Comparison of ENCODE assay signal across 9 cellular contexts in the genomic region with DNA sequence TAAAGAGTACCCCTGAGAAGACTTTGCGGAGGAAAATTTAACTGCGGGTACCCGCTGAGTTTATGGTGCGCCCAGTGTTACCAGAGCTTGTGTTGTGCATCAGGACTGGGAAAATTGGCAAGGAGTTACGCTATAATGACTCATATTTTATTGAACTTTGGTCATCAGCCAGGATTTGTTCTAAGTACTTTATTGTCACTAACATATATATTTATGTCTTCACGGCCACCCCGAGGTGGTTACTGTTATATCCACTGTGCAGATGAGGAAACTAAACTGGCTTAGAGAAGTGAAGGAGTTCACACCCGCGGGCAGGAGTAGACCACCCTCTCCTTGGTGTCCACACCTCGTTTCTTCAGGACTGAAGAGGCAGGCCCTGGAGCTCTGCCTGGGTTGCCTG. TPM values are rescaled to one million over a fixed set of nuclear protein-coding genes. Genes with fewer than 3 reads are reported as not detected.
A peak's percentile ranks its signal among the peaks of the same experiment; 100 is the strongest.
DNase-seq lines count a peak whose midpoint lies in the region; ATAC-seq and TF ChIP-seq lines count a peak whose summit lies in the region.
"Had no signal": no experiment of that assay in that cellular context is flagged by ENCODE, and none has a peak within 500 bp of the region (broad histone marks: within the 10 kb centered on the region; RNA-seq: fewer than 3 reads in every experiment).

No MANE protein-coding gene starts in this region.

- no peaks in the 10 kb centered on the region for H3K79me2 ChIP-seq in PC-3 (ENCODE audit: low read length)

- H3K4me3 Mint-ChIP-seq in activated CD4-positive, alpha-beta T cell treated with anti-CD3 and anti-CD28 coated beads for 36 hours = peak overlapping the region; percentile 79

- no TSS peak for BruUV-seq in PC-3 (replicated peaks; lab: Mats Ljungman, UMichigan)

- H3K9me2 ChIP-seq in PC-3 (replicated peaks; ENCODE audit: low read length) = no peaks in the 10 kb centered on the region

- no peaks in the 10 kb centered on the region for H3F3A ChIP-seq in PC-3 (ENCODE audit: low read length, unreplicated experiment)

- peak overlapping the region; percentile 75 for H2BK15ac ChIP-seq in mesenchymal stem cell (ENCODE audit: low read depth, poor library complexity, severe bottlenecking)

- CTCF ChIA-PET in activated CD4-positive, alpha-beta T cell treated with anti-CD3 and anti-CD28 coated beads for 36 hours (lab: Charles Lee) = interaction anchor here (0.6 to 9.6 kb wide), 7 partner anchors 15 to 220 kb away, joined by 3 to 74 read pairs (median 3); a partner anchor contains a TSS
- CTCF ChIA-PET in PC-3 (lab: Charles Lee) = interaction anchor here (0.7 to 1.5 kb wide), 2 partner anchors 27 to 482 kb away, joined by 4 to 5 read pairs; no protein-coding TSS in a partner anchor

- H2BK120ac ChIP-seq in mesenchymal stem cell (ENCODE audit: low read depth, low read length) = peak overlapping the region; percentile 52

- H3K18ac ChIP-seq in mesenchymal stem cell (ENCODE audit: low read depth in 1 of 2, low read length in 2 of 2) = peak overlapping the region; percentile 85 to 95

- H3K14ac ChIP-seq in mesenchymal stem cell (ENCODE audit: low read length in 2 of 2) = peak overlapping the region in 1 of 2 experiments; percentile 55

- in situ Hi-C loops in GM13976 (cut with MboI; ENCODE audit: low sequenced_read_pairs, unreplicated experiment) = no loop called here

- TF ChIP-seq POLR2A in uterus (IDR thresholded peaks at IDR 0.05) = no peak

- peaks cover 2% of the 10 kb centered on the region for H3K79me1 ChIP-seq in mesenchymal stem cell (replicated peaks; ENCODE audit: low read length, poor library complexity, severe bottlenecking)

- peaks cover 22% of the 10 kb centered on the region for H3K4me1 Mint-ChIP-seq in activated CD4-positive, alpha-beta T cell treated with anti-CD3 and anti-CD28 coated beads for 36 hours

- H3K23ac ChIP-seq in mesenchymal stem cell (ENCODE audit: low read length in 2 of 2) = peak overlapping the region in 1 of 2 experiments; percentile 56

- H3K4me1 ChIP-seq in PC-3 (ENCODE audit: insufficient read depth, low read length) = peaks cover 13% of the 10 kb centered on the region
- H3K4me1 ChIP-seq in mesenchymal stem cell (ENCODE audit: control insufficient read depth, insufficient read depth, low read depth, low read length) = peaks cover 5% of the 10 kb centered on the region
- peaks cover 0 to 5% of the 10 kb centered on the region in 2 donors for H3K4me1 ChIP-seq in uterus

- H3K9me3 ChIP-seq in PC-3 (ENCODE audit: low read length) (no peaks in the 10 kb centered on the region), mesenchymal stem cell (ENCODE audit: control insufficient read depth, low read length) (no peaks in the 10 kb centered on the region), uterus (no peaks in the 10 kb centered on the region)

- TF ChIP-seq CTCF in PC-3 (conservative IDR thresholded peaks at IDR 0.05; ENCODE audit: low read depth, low read length) (no peak), uterus (IDR thresholded peaks at IDR 0.05) (no peak), GM13976 (IDR thresholded peaks at IDR 0.05; ENCODE audit: borderline replicate concordance, control extremely low read depth, extremely low read depth, insufficient read depth, missing control alignments) (no peak)

- H4K91ac ChIP-seq in mesenchymal stem cell (ENCODE audit: low read length) = no peak overlapping the region

- H3K9me3 Mint-ChIP-seq in activated CD4-positive, alpha-beta T cell treated with anti-CD3 and anti-CD28 coated beads for 36 hours (ENCODE audit: low read depth) = no peaks in the 10 kb centered on the region

- intact Hi-C loops in activated CD4-positive, alpha-beta T cell treated with anti-CD3 and anti-CD28 coated beads for 36 hours (cut with DNase I, micrococcal nuclease) = loop anchor here (1.0 to 5.0 kb wide), 6 partner anchors 28 to 708 kb away; a partner anchor contains a TSS
- intact Hi-C loops in PC-3 (cut with micrococcal nuclease) = no loop called here
- intact Hi-C loops in uterus (cut with DNase I; ENCODE audit: low total_unique reads) = no loop called here

- H3K4ac ChIP-seq in mesenchymal stem cell (ENCODE audit: low read depth in 1 of 2, low read length in 2 of 2) = peak overlapping the region in 1 of 2 experiments; percentile 55

- H3K9ac ChIP-seq in PC-3 (ENCODE audit: low read length) (peak overlapping the region; percentile 94), mesenchymal stem cell (ENCODE audit: low read length) (peak overlapping the region; percentile 95)

- WGBS in mesenchymal stem cell = 54% methylated on average over 9 of the region's 10 CpGs

- DNase-seq in activated CD4-positive, alpha-beta T cell treated with anti-CD3 and anti-CD28 coated beads for 36 hours = no peak
- no peak for DNase-seq in activated CD4-positive, alpha-beta T cell treated with anti-CD3 and anti-CD28 coated beads, Interleukin-2, amount 50 U/mL, for 1 hour
- DNase-seq in PC-3 (peak; percentile 89), dedifferentiated amniotic fluid mesenchymal stem cell (ENCODE audit: extremely low spot score) (peak; percentile 32), mesenchymal stem cell (peak; percentile 72), uterus (peak; percentile 21 to 25), GM13976 (ENCODE audit: low spot score) (no peak)

- peak overlapping the region; percentile 100 for H4K8ac ChIP-seq in mesenchymal stem cell (ENCODE audit: low read length)

- no peak for ATAC-seq in activated CD4-positive, alpha-beta T cell treated with anti-CD3 and anti-CD28 coated beads for 36 hours
- peak; percentile 61 for ATAC-seq in PC-3
- ATAC-seq in GM21717 (IDR thresholded peaks at IDR 0.05; ENCODE audit: unreplicated experiment) = no peak

- H3K27me3 Mint-ChIP-seq in activated CD4-positive, alpha-beta T cell treated with anti-CD3 and anti-CD28 coated beads for 36 hours = no peaks in the 10 kb centered on the region

- peak overlapping the region; percentile 90 for H3K27ac Mint-ChIP-seq in activated CD4-positive, alpha-beta T cell treated with anti-CD3 and anti-CD28 coated beads for 36 hours

- peaks cover 4% of the 10 kb centered on the region for H3K36me3 Mint-ChIP-seq in activated CD4-positive, alpha-beta T cell treated with anti-CD3 and anti-CD28 coated beads for 36 hours (ENCODE audit: low read depth)

- H3K4me2 ChIP-seq in PC-3 (ENCODE audit: low read length) = peak overlapping the region; percentile 91
- peak overlapping the region; percentile 71 for H3K4me2 ChIP-seq in mesenchymal stem cell (ENCODE audit: low read length, poor library complexity, severe bottlenecking)

- no peak overlapping the region for H2BK5ac ChIP-seq in mesenchymal stem cell (ENCODE audit: low read depth, low read length, poor library complexity, severe bottlenecking)

- H2AFZ ChIP-seq in PC-3 (ENCODE audit: low read length) = peak overlapping the region; percentile 90
- H2AFZ ChIP-seq in mesenchymal stem cell (ENCODE audit: low read depth, low read length) = peak overlapping the region; percentile 87

- H3K4me3 ChIP-seq in PC-3 (ENCODE audit: low read length) (peak overlapping the region; percentile 84), mesenchymal stem cell (ENCODE audit: insufficient read depth in 1 of 2, low read depth in 1 of 2, low read length in 2 of 2) (peak overlapping the region; percentile 60 to 81), uterus (peak overlapping the region; percentile 57 to 75)

- H3K27me3 ChIP-seq in PC-3 (ENCODE audit: low read length) = no peaks in the 10 kb centered on the region
- no peaks in the 10 kb centered on the region for H3K27me3 ChIP-seq in mesenchymal stem cell (ENCODE audit: control insufficient read depth in 1 of 2, insufficient read depth in 1 of 2, low read length in 2 of 2)
- no peaks in the 10 kb centered on the region for H3K27me3 ChIP-seq in uterus

- H4K20me1 ChIP-seq in PC-3 (ENCODE audit: low read length) = no peaks in the 10 kb centered on the region; the same call in 1 of the 2 replicates

- POLR2A ChIA-PET in activated CD4-positive, alpha-beta T cell treated with anti-CD3 and anti-CD28 coated beads for 36 hours (lab: Charles Lee) = no interaction called here
- POLR2A ChIA-PET in PC-3 (lab: Charles Lee; ENCODE audit: unreplicated experiment) = interaction anchor here (0.7 kb wide), 1 partner anchor 440 kb away, joined by 4 read pairs; no protein-coding TSS in a partner anchor

- H3K36me3 ChIP-seq in PC-3 (ENCODE audit: low read depth, low read length) = no peaks in the 10 kb centered on the region
- peaks cover 4 to 37% of the 10 kb centered on the region in 2 experiments for H3K36me3 ChIP-seq in mesenchymal stem cell (ENCODE audit: control insufficient read depth in 1 of 2, insufficient read depth in 2 of 2, low read depth in 1 of 2, low read length in 2 of 2)
- H3K36me3 ChIP-seq in uterus = no peaks in the 10 kb centered on the region

- no peak overlapping the region for H2AK5ac ChIP-seq in mesenchymal stem cell (ENCODE audit: low read length, severe bottlenecking)

- peak overlapping the region in 1 of 2 experiments; percentile 13 for H2BK12ac ChIP-seq in mesenchymal stem cell (ENCODE audit: low read length in 2 of 2)

- H3K27ac ChIP-seq in PC-3 (ENCODE audit: low read length) (peak overlapping the region; percentile 79), mesenchymal stem cell (ENCODE audit: low read length, poor library complexity, severe bottlenecking) (no peak overlapping the region), uterus (peak overlapping the region; percentile 95 to 98)

RNA-seq across cellular contexts. Expression of a gene that starts 0.7 kb away (rescaled TPM):
- total RNA-seq in activated CD4-positive, alpha-beta T cell treated with anti-CD3 and anti-CD28 coated beads for 36 hours = 1 to 10 TPM; 6.6 to 7.2 TPM
- total RNA-seq in PC-3 (2014; rRNA removed) = 3.8 and 7.5 TPM in 2 replicates
- polyA plus RNA-seq in mesenchymal stem cell (2013, experiment 1 of 2) = 7.4 TPM
- polyA plus RNA-seq in mesenchymal stem cell (2013, experiment 2 of 2) = 7.0 TPM
- total RNA-seq in uterus = 10 to 100 TPM; 13.1 to 49.4 (median 27.0) TPM

RNA-seq across cellular contexts. Expression of a gene that starts 19.0 kb away (rescaled TPM):
- total RNA-seq in activated CD4-positive, alpha-beta T cell treated with anti-CD3 and anti-CD28 coated beads for 36 hours = not detected
- total RNA-seq in PC-3 (2014; rRNA removed) (not detected in 2 replicates), uterus (not detected)
- not detected for polyA plus RNA-seq in mesenchymal stem cell (2013, experiment 1 of 2)
- polyA plus RNA-seq in mesenchymal stem cell (2013, experiment 2 of 2) = not detected
- total RNA-seq: frontal cortex had no signal

RNA-seq across cellular contexts. Expression of a gene that starts 28.7 kb away (rescaled TPM):
- 10 to 100 TPM; 18.4 to 20.6 TPM for total RNA-seq in activated CD4-positive, alpha-beta T cell treated with anti-CD3 and anti-CD28 coated beads for 36 hours
- total RNA-seq in PC-3 (2014; rRNA removed) (74.2 and 77.0 TPM in 2 replicates), uterus (100 to 1,000 TPM in 1 of 4 donors, 10 to 100 TPM in 3; 52.6 to 116 (median 81.3) TPM)
- 62.4 TPM for polyA plus RNA-seq in mesenchymal stem cell (2013, experiment 1 of 2)
- polyA plus RNA-seq in mesenchymal stem cell (2013, experiment 2 of 2) = 60.7 TPM

Comparison
In these comparisons a context has a peak if more than half of its experiments do, and no peak if none do; other contexts are left out.
1. DNase-seq: peak in PC-3 (single experiment), dedifferentiated amniotic fluid mesenchymal stem cell (single experiment), mesenchymal stem cell (single experiment) and uterus (2 of 2); none in activated CD4-positive, alpha-beta T cell treated with anti-CD3 and anti-CD28 coated beads for 36 hours (single experiment), activated CD4-positive, alpha-beta T cell treated with anti-CD3 and anti-CD28 coated beads, Interleukin-2, amount 50 U/mL, for 1 hour (single experiment) and GM13976 (single experiment).
2. intact Hi-C loops: an anchor here in activated CD4-positive, alpha-beta T cell treated with anti-CD3 and anti-CD28 coated beads for 36 hours (1.0 to 5.0 kb wide); none called in PC-3 and uterus.
3. Peak in every context shown above with its lines, with median percentiles within 50 percentile points of each other: H3K4me3 ChIP-seq.